In the genomic region with DNA sequence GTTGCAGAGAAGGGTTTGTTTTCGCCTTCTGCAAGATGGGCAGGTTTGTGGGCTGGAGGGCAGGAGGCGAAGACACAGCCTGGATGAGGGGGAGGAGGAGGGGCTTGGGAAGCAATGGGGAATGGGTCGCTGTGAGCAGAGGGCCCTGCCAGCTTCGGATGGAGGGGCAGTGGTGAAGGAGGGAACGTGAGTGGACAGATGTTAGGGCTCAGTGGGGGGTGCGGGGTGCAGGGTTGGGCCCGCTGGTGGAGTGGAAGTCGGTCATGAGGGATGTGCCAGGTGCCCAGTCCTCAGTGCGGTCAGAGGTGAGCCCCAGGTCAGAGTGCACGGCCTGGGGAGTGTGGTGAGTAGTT, we compare ENCODE assay signal across 26 cellular contexts. TPM values are rescaled to one million over a fixed set of nuclear protein-coding genes. Genes with fewer than 3 reads are reported as not detected.
A peak's percentile ranks its signal among the peaks of the same experiment; 100 is the strongest.
DNase-seq lines count a peak whose midpoint lies in the region; ATAC-seq, FAIRE-seq and TF ChIP-seq lines count a peak whose summit lies in the region.
"Had no signal": no experiment of that assay in that cellular context is flagged by ENCODE, and none has a peak within 500 bp of the region (broad histone marks: within the 10 kb centered on the region; RNA-seq: fewer than 3 reads in every experiment).

No MANE protein-coding gene starts in this region.

- peaks cover 34% of the 10 kb centered on the region for H3K4me1 Mint-ChIP-seq in activated naive CD4-positive, alpha-beta T cell treated with anti-CD3 and anti-CD28 coated beads, Interleukin-2, amount 10 ng/mL, durations not matched to agents 7 days and 5 days
- H3K4me1 Mint-ChIP-seq in type B pancreatic cell (ENCODE audit: unreplicated experiment): peaks cover 14% of the 10 kb centered on the region

- H3K9me3 ChIP-seq in HEK293 (ENCODE audit: control insufficient read depth, insufficient read depth, low read depth, low read length) (no peaks in the 10 kb centered on the region), kidney (ENCODE audit: control insufficient read depth in 1 of 2, low read length in 2 of 2) (no peaks in the 10 kb centered on the region)
- H3K9me3 ChIP-seq: breast epithelium, Caco-2, gastrocnemius medialis, lower lobe of right lung had no signal

- intact Hi-C loops in kidney (cut with DNase I): no loop called here

- H3K4me3 Mint-ChIP-seq in activated naive CD4-positive, alpha-beta T cell treated with anti-CD3 and anti-CD28 coated beads, Interleukin-2, amount 10 ng/mL, durations not matched to agents 7 days and 5 days: no peak overlapping the region
- no peak overlapping the region for H3K4me3 Mint-ChIP-seq in type B pancreatic cell
- H3K4me3 Mint-ChIP-seq: HFFc6 had no signal

- FAIRE-seq in kidney (lab: Jason Lieb, UNC): no peak
- no peak for FAIRE-seq in GM12891 (lab: Jason Lieb, UNC)
- FAIRE-seq: colon, G401.6 had no signal

- no peak for TF ChIP-seq POLR2A in GM12891 (IDR thresholded peaks at IDR 0.05; ENCODE audit: low read depth, low read length)

- ATAC-seq in HG02610 (IDR thresholded peaks at IDR 0.05; ENCODE audit: unreplicated experiment): no peak
- ATAC-seq: gastrocnemius medialis had no signal

- H3K27ac Mint-ChIP-seq in activated naive CD4-positive, alpha-beta T cell treated with anti-CD3 and anti-CD28 coated beads, Interleukin-2, amount 10 ng/mL, durations not matched to agents 7 days and 5 days: peak overlapping the region; percentile 25
- no peak overlapping the region for H3K27ac Mint-ChIP-seq in type B pancreatic cell
- H3K27ac Mint-ChIP-seq: HFFc6 had no signal

- no peaks in the 10 kb centered on the region for H3K36me3 Mint-ChIP-seq in activated naive CD4-positive, alpha-beta T cell treated with anti-CD3 and anti-CD28 coated beads, Interleukin-2, amount 10 ng/mL, durations not matched to agents 7 days and 5 days
- H3K36me3 Mint-ChIP-seq in type B pancreatic cell: no peaks in the 10 kb centered on the region
- H3K36me3 Mint-ChIP-seq: naive thymus-derived CD4-positive, alpha-beta T cell had no signal

- TF ChIP-seq CTCF in HEK293 (tag by site-specific recombination; IDR thresholded peaks at IDR 0.05) (no peak), kidney (IDR thresholded peaks at IDR 0.05; ENCODE audit: borderline replicate concordance, extremely low read depth, insufficient read depth) (no peak), type B pancreatic cell (conservative IDR thresholded peaks at IDR 0.05) (no peak)

- H3K27ac ChIP-seq in HEK293 (ENCODE audit: extremely low read depth, low read depth, low read length) (no peak overlapping the region), kidney (ENCODE audit: low read depth in 2 of 2, low read length in 2 of 2) (no peak overlapping the region)
- H3K27ac ChIP-seq: breast epithelium, gastrocnemius medialis, GM23248, lower lobe of right lung, SK-N-MC had no signal

- CTCF ChIA-PET in activated naive CD4-positive, alpha-beta T cell treated with anti-CD3 and anti-CD28 coated beads, Interleukin-2, amount 10 ng/mL, durations not matched to agents 7 days and 5 days (lab: Charles Lee): interaction anchor here (0.8 to 7.7 kb wide), 15 partner anchors 10 to 132 kb away, joined by 3 to 135 read pairs (median 6); partner anchors contain the start of gene ABCG1
- CTCF ChIA-PET in HEK293 (lab: Yijun Ruan, JAX): interaction anchor here (0.5 to 1.7 kb wide), 11 partner anchors 12 to 218 kb away, joined by 3 to 11 read pairs (median 3); no protein-coding TSS in a partner anchor

- POLR2A ChIA-PET in HEK293 (lab: Yijun Ruan, JAX): no interaction called here

- H3K4me1 ChIP-seq in HEK293 (ENCODE audit: control insufficient read depth, insufficient read depth, low read length) (no peaks in the 10 kb centered on the region), kidney (ENCODE audit: control insufficient read depth in 1 of 2, insufficient read depth in 1 of 2, low read depth in 1 of 2, low read length in 2 of 2) (no peaks in the 10 kb centered on the region)
- H3K4me1 ChIP-seq: breast epithelium, Caco-2, gastrocnemius medialis, lower lobe of right lung had no signal

- H3K4me3 ChIP-seq in HEK293 (ENCODE audit: low read depth, low read length): no peak overlapping the region
- no peak overlapping the region for H3K4me3 ChIP-seq in kidney (ENCODE audit: low read length in 2 of 2)
- H3K4me3 ChIP-seq: breast epithelium, gastrocnemius medialis, GM23248, lower lobe of right lung, SK-N-MC had no signal

- H3K36me3 ChIP-seq in HEK293 (ENCODE audit: control insufficient read depth in 2 of 2, insufficient read depth in 1 of 2, low read length in 2 of 2) (no peaks in the 10 kb centered on the region), kidney (ENCODE audit: control insufficient read depth in 1 of 2, insufficient read depth in 2 of 2, low read length in 2 of 2) (no peaks in the 10 kb centered on the region)
- H3K36me3 ChIP-seq: breast epithelium, gastrocnemius medialis, lower lobe of right lung had no signal

- H3K9me3 Mint-ChIP-seq in activated naive CD4-positive, alpha-beta T cell treated with anti-CD3 and anti-CD28 coated beads, Interleukin-2, amount 10 ng/mL, durations not matched to agents 7 days and 5 days: no peaks in the 10 kb centered on the region
- no peaks in the 10 kb centered on the region for H3K9me3 Mint-ChIP-seq in type B pancreatic cell
- H3K9me3 Mint-ChIP-seq: HFFc6; naive thymus-derived CD4-positive, alpha-beta T cell had no signal

- peaks cover 13% of the 10 kb centered on the region for H3K27me3 Mint-ChIP-seq in activated naive CD4-positive, alpha-beta T cell treated with anti-CD3 and anti-CD28 coated beads, Interleukin-2, amount 10 ng/mL, durations not matched to agents 7 days and 5 days
- H3K27me3 Mint-ChIP-seq in type B pancreatic cell: no peaks in the 10 kb centered on the region

- no peak overlapping the region for H3K9ac ChIP-seq in kidney (ENCODE audit: low read length in 2 of 2)
- H3K9ac ChIP-seq: GM23248 had no signal

- DNase-seq in activated naive CD4-positive, alpha-beta T cell treated with anti-CD3 and anti-CD28 coated beads, Interleukin-2, amount 10 ng/mL, durations not matched to agents 7 days and 5 days: no peak
- DNase-seq in activated naive CD4-positive, alpha-beta T cell (lab: John Stamatoyannopoulos, UW): no peak
- DNase-seq in kidney (peak; percentile 61), type B pancreatic cell (ENCODE audit: extremely low spot score, unreplicated experiment) (peak; percentile 64), AG20443 (ENCODE audit: low spot score) (no peak), GM12891 (ENCODE audit: insufficient read length, low spot score) (no peak)
- DNase-seq: activated naive CD4-positive, alpha-beta T cell treated with anti-CD3 and anti-CD28 coated beads, Interleukin-2, amount 50 U/mL, for 16 hours; Caco-2; effector CD4-positive, alpha-beta T cell; gastrocnemius medialis; HFFc6; KBM-7; lower lobe of right lung; NCI-H1092 treated with DMSO at 0.1 percent for 48 hours; NCI-H187; OCI-M1; stimulated activated CD4-positive, alpha-beta T cell treated with anti-CD3 and anti-CD28 coated beads, Interleukin-4, amount 100 ng/mL, for 1 hour; trophoblast cell had no signal

TF ChIP-seq in HEK293, 187 proteins besides CTCF, POLR2A, EP300 and RAD21:
- TF ChIP-seq ZNF610 (tag by site-specific recombination; IDR thresholded peaks at IDR 0.05; ENCODE audit: borderline replicate concordance) (no peak), ZNF366 (tag by site-specific recombination; conservative IDR thresholded peaks at IDR 0.05) (peak; percentile 56)

TF ChIP-seq in GM12891, 5 proteins besides CTCF, POLR2A, EP300 and RAD21:
- no peak for TF ChIP-seq POU2F2 (IDR thresholded peaks at IDR 0.05; ENCODE audit: low read depth, low read length)
- TF ChIP-seq POLR2AphosphoS5 (IDR thresholded peaks at IDR 0.05; ENCODE audit: low read depth, low read length): no peak
- TF ChIP-seq PAX5 (IDR thresholded peaks at IDR 0.05; ENCODE audit: insufficient read depth, low read length, severe bottlenecking): no peak
- no peak for TF ChIP-seq SPI1 (IDR thresholded peaks at IDR 0.05; ENCODE audit: low read depth, low read length)
- TF ChIP-seq TAF1 (IDR thresholded peaks at IDR 0.05; ENCODE audit: low read depth, low read length): no peak
TF ChIP-seq in GM12891: peak in this region for 0.

RNA-seq across cellular contexts. Expression of gene ABCG1, which starts 55.5 kb away (rescaled TPM):
- total RNA-seq in kidney: 27.6 TPM
- polyA plus RNA-seq in kidney (ENCODE audit: insufficient read depth, low read depth, low replicate concordance): 5.6 TPM
- 6.2 and 8.4 TPM in 2 replicates for total RNA-seq in type B pancreatic cell (ENCODE audit: low replicate concordance)
- polyA plus RNA-seq in GM12891 (2012; ENCODE audit: low read depth, missing spikeins): 2.5 TPM
- total RNA-seq: Caco-2, GM23248, HFFc6 had no signal

Comparison
In these comparisons a context has a peak if more than half of its experiments do, and no peak if none do; other contexts are left out.
1. DNase-seq: peak in kidney (single experiment) and type B pancreatic cell (single experiment); none in activated naive CD4-positive, alpha-beta T cell treated with anti-CD3 and anti-CD28 coated beads, Interleukin-2, amount 10 ng/mL, durations not matched to agents 7 days and 5 days (single experiment), activated naive CD4-positive, alpha-beta T cell (0 of 4), AG20443 (single experiment) and GM12891 (single experiment).